Comparison of ENCODE assay signal across 24 cellular contexts in the genomic region with DNA sequence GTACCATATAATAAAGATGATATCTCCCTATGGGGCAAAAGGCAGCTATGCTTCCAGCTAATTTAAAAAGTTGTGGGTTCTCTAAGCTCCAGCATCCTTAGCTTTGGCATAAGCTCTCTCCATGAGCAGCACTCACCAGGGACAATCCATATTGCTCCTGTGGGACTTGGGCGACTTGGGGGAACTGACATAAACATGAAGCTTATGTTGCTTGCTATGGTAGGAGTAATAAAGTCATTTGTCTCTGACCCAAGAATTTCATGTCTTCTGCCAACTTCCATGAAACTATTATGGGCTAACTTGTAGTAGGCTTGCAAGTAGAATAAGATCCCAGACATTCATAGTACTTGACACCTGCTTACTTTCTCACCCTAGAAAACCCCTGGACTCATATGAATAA.
"Had no signal": no experiment of that assay in that cellular context is flagged by ENCODE, and none has a peak within 500 bp of the region (broad histone marks: within the 10 kb centered on the region; RNA-seq: fewer than 3 reads in every experiment).

No MANE protein-coding gene starts in this region.

- H3K27ac Mint-ChIP-seq: mesothelial cell of epicardium, naive B cell had no signal

- H3K27ac ChIP-seq: coronary artery, dorsolateral prefrontal cortex, esophagus squamous epithelium, gastrocnemius medialis, heart right ventricle, left lung, lower lobe of right lung had no signal

- H3K4me3 Mint-ChIP-seq: mesothelial cell of epicardium, naive B cell had no signal

- DNase-seq: dermis blood vessel endothelial cell; dorsolateral prefrontal cortex; effector CD4-positive, alpha-beta T cell; effector memory CD4-positive, alpha-beta T cell; esophagus squamous epithelium; foreskin fibroblast; foreskin melanocyte; gastrocnemius medialis; glutamatergic neuron; head of caudate nucleus; heart right ventricle; hippocampal formation; left cardiac atrium; left lung; left ventricle myocardium superior; lower lobe of right lung; mesenchymal stem cell; naive B cell had no signal

- H3K27me3 ChIP-seq: esophagus squamous epithelium, gastrocnemius medialis, left lung had no signal

- FAIRE-seq: colon, endothelial cell of umbilical vein, islet of Langerhans, keratinocyte had no signal

- H3K4me3 ChIP-seq: coronary artery, dorsolateral prefrontal cortex, esophagus squamous epithelium, gastrocnemius medialis, heart right ventricle, left lung, lower lobe of right lung had no signal

- H3K9me3 ChIP-seq: gastrocnemius medialis, lower lobe of right lung had no signal

- H3K36me3 ChIP-seq: esophagus squamous epithelium, gastrocnemius medialis, heart right ventricle, left lung, lower lobe of right lung had no signal

- H3K36me3 Mint-ChIP-seq: mesothelial cell of epicardium had no signal

- H3K4me1 ChIP-seq: esophagus squamous epithelium, gastrocnemius medialis, heart right ventricle, left lung, lower lobe of right lung had no signal

- H3K4me1 Mint-ChIP-seq: mesothelial cell of epicardium, naive B cell had no signal
